Comparison of ENCODE assay signal across 11 cellular contexts in the genomic region with DNA sequence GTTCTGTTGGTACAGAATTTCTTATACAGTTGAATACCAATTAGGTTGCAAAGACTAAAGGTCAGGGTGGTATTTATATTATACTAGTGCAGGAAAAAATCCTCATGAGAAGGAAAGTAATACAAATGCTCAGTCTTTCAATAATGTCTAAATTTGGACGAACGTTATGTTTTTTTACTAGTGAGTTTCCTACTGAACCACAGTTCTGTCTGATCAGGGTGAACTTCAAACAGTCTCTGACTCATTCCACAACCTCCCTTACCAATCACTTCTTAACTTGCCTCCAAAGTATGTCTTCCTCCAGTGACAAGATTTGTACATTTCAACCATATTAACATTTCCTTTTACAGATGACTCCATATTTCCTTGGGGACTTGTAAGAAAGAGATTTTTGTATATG. TPM values are rescaled to one million over a fixed set of nuclear protein-coding genes. Genes with fewer than 3 reads are reported as not detected.
DNase-seq lines count a peak whose midpoint lies in the region; ATAC-seq lines count a peak whose summit lies in the region.
"Had no signal": no experiment of that assay in that cellular context is flagged by ENCODE, and none has a peak within 500 bp of the region (broad histone marks: within the 10 kb centered on the region; RNA-seq: fewer than 3 reads in every experiment).

No MANE protein-coding gene starts in this region.

- H3K9me2 ChIP-seq in GM23248 (ENCODE audit: insufficient read depth) = no peaks in the 10 kb centered on the region; the same call in 1 of the 2 replicates

- H3F3A ChIP-seq in GM23248 (ENCODE audit: insufficient read depth) = peaks cover 8% of the 10 kb centered on the region; the same call in 1 of the 2 replicates

- DNase-seq in GM23248 (peak; percentile 35), iris pigment epithelial cell (ENCODE audit: low read depth) (peak; percentile 83), posterior vena cava (ENCODE audit: low spot score) (no peak), dedifferentiated amniotic fluid mesenchymal stem cell (ENCODE audit: extremely low spot score) (no peak), NCI-H2081 (lab: John Stamatoyannopoulos, UW) (no peak)
- DNase-seq: Peyer's patch had no signal

- no peak overlapping the region for H2AFZ ChIP-seq in GM23248

- no peaks in the 10 kb centered on the region for H3K36me3 ChIP-seq in GM23248 (ENCODE audit: low read depth)
- H3K36me3 ChIP-seq: Peyer's patch had no signal

- H3K9me3 ChIP-seq in GM23248 (ENCODE audit: low read depth) = no peaks in the 10 kb centered on the region
- H3K9me3 ChIP-seq: Peyer's patch had no signal

- 88% methylated on average over 2 of the region's 2 CpGs for WGBS in GM23248 (ENCODE audit: low coverage in 1 of 2, low lambda C conversion rate in 2 of 2, missing lambda C conversion rate in 2 of 2), 2 experiments

- no peaks in the 10 kb centered on the region for H4K20me1 ChIP-seq in GM23248 (ENCODE audit: insufficient read depth)

- H3K79me2 ChIP-seq in GM23248 (ENCODE audit: insufficient read depth) = no peaks in the 10 kb centered on the region

- H3K4me2 ChIP-seq in GM23248 (ENCODE audit: unreplicated experiment) = no peak overlapping the region

- ATAC-seq in GM18867 (IDR thresholded peaks at IDR 0.05; ENCODE audit: unreplicated experiment) (peak; percentile 95), HG03575 (IDR thresholded peaks at IDR 0.05; ENCODE audit: extremely low read depth, insufficient number of reproducible peaks, low FRiP score, unreplicated experiment) (peak; percentile 93), HG02970 (IDR thresholded peaks at IDR 0.05; ENCODE audit: low FRiP score, unreplicated experiment) (no peak)

- intact Hi-C loops in posterior vena cava (cut with DNase I) = loop anchor here in 1 of 2 donors (5.0 kb wide), 1 partner anchor 859 kb away; no protein-coding TSS in a partner anchor

- H3K4me1 ChIP-seq in GM23248 (ENCODE audit: insufficient read depth) = peaks cover 12% of the 10 kb centered on the region; the same call in 1 of the 2 replicates
- H3K4me1 ChIP-seq: Peyer's patch had no signal

- no peak overlapping the region for H3K4me3 ChIP-seq in GM23248
- H3K4me3 ChIP-seq: Peyer's patch, skin epidermis had no signal

- no peak overlapping the region for H3K27ac ChIP-seq in GM23248
- H3K27ac ChIP-seq: Peyer's patch, skin epidermis had no signal

- no peak overlapping the region for H3K9ac ChIP-seq in GM23248

- no peaks in the 10 kb centered on the region for H3K27me3 ChIP-seq in GM23248 (replicated peaks; ENCODE audit: insufficient read depth)
- H3K27me3 ChIP-seq: Peyer's patch had no signal

- in situ Hi-C loops in GM23248 (cut with MboI) = no loop called here

RNA-seq across cellular contexts. Expression of a gene that starts 3.4 kb away (rescaled TPM):
- not detected in 2 replicates for total RNA-seq in GM23248 (2014; rRNA removed; shearing (Covaris generic))
- not detected in 2 replicates for polyA plus RNA-seq in GM23248 (2016; fragmentation: Nextera tagmentation; extraction: Ambion mirVana)
- total RNA-seq in posterior vena cava = not detected
- total RNA-seq: H4, Peyer's patch had no signal

RNA-seq across cellular contexts. Expression of a gene that starts 36.3 kb away (rescaled TPM):
- total RNA-seq in GM23248 (2014; rRNA removed; shearing (Covaris generic)) = 1.8 and 4.6 TPM in 2 replicates
- 3.0 and 3.6 TPM in 2 replicates for polyA plus RNA-seq in GM23248 (2016; fragmentation: Nextera tagmentation; extraction: Ambion mirVana)
- total RNA-seq in posterior vena cava = 10 to 100 TPM; 18.5 to 30.9 TPM

Comparison
In these comparisons a context has a peak if more than half of its experiments do, and no peak if none do; other contexts are left out.
1. DNase-seq: peak in GM23248 (single experiment) and iris pigment epithelial cell (single experiment); none in posterior vena cava (single experiment), dedifferentiated amniotic fluid mesenchymal stem cell (single experiment) and NCI-H2081 (0 of 2).